8 cellular contexts compared by ENCODE assay signal in genomic region chr11:118618991-118619375, GRCh38. TPM values are rescaled to one million over a fixed set of nuclear protein-coding genes. Genes with fewer than 3 reads are reported as not detected.
A peak's percentile ranks its signal among the peaks of the same experiment; 100 is the strongest.
DNase-seq lines count a peak whose midpoint lies in the region; ATAC-seq and FAIRE-seq lines count a peak whose summit lies in the region.
"Had no signal": no experiment of that assay in that cellular context is flagged by ENCODE, and none has a peak within 500 bp of the region (broad histone marks: within the 10 kb centered on the region; RNA-seq: fewer than 3 reads in every experiment).

No MANE protein-coding gene starts in this region.

- H3K27ac ChIP-seq in esophagus (ENCODE audit: low read depth in 2 of 2, low read length in 1 of 2) (peak overlapping the region; percentile 32 to 42), muscle layer of colon (ENCODE audit: low read depth, low read length) (peak overlapping the region; percentile 50)

- no peak for ATAC-seq in GM21529 (IDR thresholded peaks at IDR 0.05; ENCODE audit: unreplicated experiment)
- ATAC-seq in HG02852 (IDR thresholded peaks at IDR 0.05; ENCODE audit: unreplicated experiment): no peak

- peaks cover 2 to 3% of the 10 kb centered on the region in 2 donors for H3K36me3 ChIP-seq in esophagus (ENCODE audit: control insufficient read depth in 2 of 2, insufficient read depth in 2 of 2, low read length in 1 of 2)
- peaks cover 22% of the 10 kb centered on the region for H3K36me3 ChIP-seq in muscle layer of colon (ENCODE audit: insufficient read depth, low read length)

- peaks cover 2 to 24% of the 10 kb centered on the region in 2 donors for H3K4me1 ChIP-seq in esophagus (ENCODE audit: control insufficient read depth in 2 of 2, insufficient read depth in 2 of 2, low read length in 1 of 2)
- H3K4me1 ChIP-seq in muscle layer of colon (ENCODE audit: insufficient read depth, low read length): peaks cover 54% of the 10 kb centered on the region

- H3K4me3 ChIP-seq in esophagus (ENCODE audit: low read depth in 1 of 2, low read length in 2 of 2): no peak overlapping the region
- no peak overlapping the region for H3K4me3 ChIP-seq in muscle layer of colon (ENCODE audit: low read depth in 1 of 2, low read length in 2 of 2)
- H3K4me3 ChIP-seq: SK-N-MC had no signal

- H3K9ac ChIP-seq in muscle layer of colon (ENCODE audit: low read length): no peak overlapping the region

- 36 to 44% methylated on average over 4 of the region's 4 CpGs for WGBS in esophagus, 2 donors

- no peaks in the 10 kb centered on the region for H3K9me3 ChIP-seq in esophagus (ENCODE audit: control insufficient read depth in 2 of 2, insufficient read depth in 1 of 2, low read depth in 1 of 2, low read length in 1 of 2)
- no peaks in the 10 kb centered on the region for H3K9me3 ChIP-seq in muscle layer of colon (ENCODE audit: low read length)

- H3K27me3 ChIP-seq in esophagus (ENCODE audit: control insufficient read depth in 1 of 2, insufficient read depth in 2 of 2, low read length in 2 of 2): no peaks in the 10 kb centered on the region
- no peaks in the 10 kb centered on the region for H3K27me3 ChIP-seq in muscle layer of colon (ENCODE audit: control insufficient read depth in 1 of 2, insufficient read depth in 2 of 2, low read length in 2 of 2)

- DNase-seq in RPMI7951 (ENCODE audit: low read depth) (peak; percentile 97), urothelium cell line (ENCODE audit: low spot score) (peak; percentile 66)
- DNase-seq in activated CD8-positive, alpha-beta memory T cell treated with anti-CD3 and anti-CD28 coated beads, Interleukin-2, amount 50 U/mL, for 4 hours: no peak

- no peak for FAIRE-seq in urothelium cell line (lab: Jason Lieb, UNC)

RNA-seq across cellular contexts. Expression of gene PHLDB1, which starts 11.6 kb away (rescaled TPM):
- total RNA-seq in RPMI7951 (2014; rRNA removed; shearing (Covaris generic)): 45.1 and 50.9 TPM in 2 replicates
- polyA plus RNA-seq in esophagus: 10 to 100 TPM; 12.9 to 25.7 TPM

RNA-seq across cellular contexts. Expression of gene ARCN1, which starts 46.8 kb away (rescaled TPM):
- total RNA-seq in RPMI7951 (2014; rRNA removed; shearing (Covaris generic)): 160 and 198 TPM in 2 replicates
- polyA plus RNA-seq in esophagus: 10 to 100 TPM; 44.7 to 58.0 TPM

RNA-seq across cellular contexts. Expression of gene IFT46, which starts 53.3 kb away (rescaled TPM):
- total RNA-seq in RPMI7951 (2014; rRNA removed; shearing (Covaris generic)): 55.3 and 57.9 TPM in 2 replicates
- 10 to 100 TPM in 1 of 2 donors, 1 to 10 TPM in 1; 8.6 to 10.9 TPM for polyA plus RNA-seq in esophagus
